In genomic region chrX:119272882-119273806, GRCh38 we compare ENCODE assay signal across 8 cellular contexts. TPM values are rescaled to one million over a fixed set of nuclear protein-coding genes. Genes with fewer than 3 reads are reported as not detected.
A peak's percentile ranks its signal among the peaks of the same experiment; 100 is the strongest.
DNase-seq lines count a peak whose midpoint lies in the region; ATAC-seq and TF ChIP-seq lines count a peak whose summit lies in the region.

No MANE protein-coding gene starts in this region.

- H3K4me3 Mint-ChIP-seq in activated T-cell treated with anti-CD3 and anti-CD28 coated beads, Interleukin-2, amount 50 U/mL, for 72 hours: peak overlapping the region; percentile 69 to 82
- no peak overlapping the region for H3K4me3 Mint-ChIP-seq in Caco-2 (ENCODE audit: unreplicated experiment)

- peak; percentile 85 for ATAC-seq in HG03354 (IDR thresholded peaks at IDR 0.05; ENCODE audit: poor library complexity, severe bottlenecking, unreplicated experiment)
- peak; percentile 97 to 99 for ATAC-seq in activated T-cell treated with anti-CD3 and anti-CD28 coated beads, Interleukin-2, amount 50 U/mL, for 72 hours (replicated peaks in 1 of 2)
- no peak for ATAC-seq in GM19395 (IDR thresholded peaks at IDR 0.05; ENCODE audit: unreplicated experiment)

- peaks cover 31% of the 10 kb centered on the region for H3K27me3 Mint-ChIP-seq in activated T-cell treated with anti-CD3 and anti-CD28 coated beads, Interleukin-2, amount 50 U/mL, for 72 hours (ENCODE audit: low read depth)
- no peaks in the 10 kb centered on the region for H3K27me3 Mint-ChIP-seq in Caco-2 (ENCODE audit: insufficient read depth, unreplicated experiment)

- no peak overlapping the region for H3K4me3 ChIP-seq in fibroblast of the aortic adventitia (ENCODE audit: low read depth, low read length)
- no peak overlapping the region for H3K4me3 ChIP-seq in Caco-2 (ENCODE audit: low read depth, low read length)

- TF ChIP-seq CTCF in fibroblast of the aortic adventitia (IDR thresholded peaks at IDR 0.05; ENCODE audit: insufficient read depth, low read length) (peak; percentile 25), Caco-2 (IDR thresholded peaks at IDR 0.05; ENCODE audit: insufficient read depth in 1 of 2, low read depth in 1 of 2, low read length in 1 of 2, severe bottlenecking in 1 of 2, unreplicated experiment in 1 of 2) (no peak)

- POLR2A ChIA-PET in Caco-2 (lab: Charles Lee): no interaction called here

- H3K9me3 ChIP-seq in Caco-2: no peaks in the 10 kb centered on the region

- intact Hi-C loops in Caco-2 (cut with micrococcal nuclease; ENCODE audit: unreplicated experiment): no loop called here

- CTCF ChIA-PET in Caco-2 (lab: Charles Lee): no interaction called here

- H3K4me1 Mint-ChIP-seq in activated T-cell treated with anti-CD3 and anti-CD28 coated beads, Interleukin-2, amount 50 U/mL, for 72 hours (ENCODE audit: low read depth): peaks cover 9% of the 10 kb centered on the region
- no peaks in the 10 kb centered on the region for H3K4me1 Mint-ChIP-seq in Caco-2 (ENCODE audit: low read depth, unreplicated experiment)

- no peaks in the 10 kb centered on the region for H3K36me3 Mint-ChIP-seq in activated T-cell treated with anti-CD3 and anti-CD28 coated beads, Interleukin-2, amount 50 U/mL, for 72 hours (ENCODE audit: insufficient read depth in 2 of 2)
- no peaks in the 10 kb centered on the region for H3K36me3 Mint-ChIP-seq in Caco-2 (ENCODE audit: insufficient read depth, unreplicated experiment)

- DNase-seq in activated T-cell treated with anti-CD3 and anti-CD28 coated beads, Interleukin-2, amount 50 U/mL, for 72 hours: peak; percentile 61 to 68
- peak; percentile 7 for DNase-seq in fibroblast of the aortic adventitia (ENCODE audit: low read depth)
- peak; percentile 54 for DNase-seq in renal cortical epithelial cell (ENCODE audit: low read depth)
- no peak for DNase-seq in AML-193 (lab: John Stamatoyannopoulos, UW)
- DNase-seq in NCI-H1417 (lab: John Stamatoyannopoulos, UW): no peak
- DNase-seq in Caco-2: no peak

- H3K27me3 ChIP-seq in Caco-2 (replicated peaks; ENCODE audit: control insufficient read depth, insufficient read depth, low read length): no peaks in the 10 kb centered on the region

- no peaks in the 10 kb centered on the region for H3K4me1 ChIP-seq in Caco-2

- BruUV-seq in Caco-2 (replicated peaks; lab: Mats Ljungman, UMichigan): no TSS peak

- H3K9me3 Mint-ChIP-seq in activated T-cell treated with anti-CD3 and anti-CD28 coated beads, Interleukin-2, amount 50 U/mL, for 72 hours: no peaks in the 10 kb centered on the region
- H3K9me3 Mint-ChIP-seq in Caco-2 (ENCODE audit: unreplicated experiment): no peaks in the 10 kb centered on the region

- no peak overlapping the region for H3K27ac Mint-ChIP-seq in activated T-cell treated with anti-CD3 and anti-CD28 coated beads, Interleukin-2, amount 50 U/mL, for 72 hours
- no peak overlapping the region for H3K27ac Mint-ChIP-seq in Caco-2 (ENCODE audit: unreplicated experiment)

- H3K36me3 ChIP-seq in Caco-2 (ENCODE audit: control insufficient read depth, insufficient read depth, low read length): no peaks in the 10 kb centered on the region

RNA-seq across cellular contexts. Expression of gene PGRMC1, which starts 37.1 kb away (rescaled TPM):
- 10 to 100 TPM; 32.8 to 36.3 TPM for total RNA-seq in activated T-cell treated with anti-CD3 and anti-CD28 coated beads, Interleukin-2, amount 50 U/mL, for 72 hours
- 38.3 and 162 TPM in 2 replicates for total RNA-seq in fibroblast of the aortic adventitia (ENCODE audit: low replicate concordance)
- 153 and 259 TPM in 2 replicates for total RNA-seq in renal cortical epithelial cell
- 103 and 107 TPM in 2 replicates for total RNA-seq in Caco-2 (2022)

Comparison
In these comparisons a context has a peak if more than half of its experiments do, and no peak if none do; other contexts are left out.
1. DNase-seq: peak in activated T-cell treated with anti-CD3 and anti-CD28 coated beads, Interleukin-2, amount 50 U/mL, for 72 hours (2 of 2), fibroblast of the aortic adventitia (single experiment) and renal cortical epithelial cell (single experiment); none in AML-193 (0 of 2), NCI-H1417 (0 of 3) and Caco-2 (0 of 2).